9 cellular contexts compared by ENCODE assay signal in genomic region chr22:46769706-46770105, GRCh38. TPM values are rescaled to one million over a fixed set of nuclear protein-coding genes. Genes with fewer than 3 reads are reported as not detected.
DNase-seq lines count a peak whose midpoint lies in the region; ATAC-seq and TF ChIP-seq lines count a peak whose summit lies in the region.
"Had no signal": no experiment of that assay in that cellular context is flagged by ENCODE, and none has a peak within 500 bp of the region (broad histone marks: within the 10 kb centered on the region; RNA-seq: fewer than 3 reads in every experiment).

No MANE protein-coding gene starts in this region.

- no peak overlapping the region for H2AFZ ChIP-seq in SK-N-SH (ENCODE audit: low read depth)

- peak overlapping the region; percentile 75 for H3K27ac Mint-ChIP-seq in activated naive CD4-positive, alpha-beta T cell treated with anti-CD3 and anti-CD28 coated beads for 36 hours
- peak overlapping the region; percentile 89 for H3K27ac Mint-ChIP-seq in activated naive CD8-positive, alpha-beta T cell treated with anti-CD3 and anti-CD28 coated beads for 36 hours

- no peak overlapping the region for H3K4me3 ChIP-seq in lung
- no peak overlapping the region for H3K4me3 ChIP-seq in SK-N-SH (ENCODE audit: low read depth in 2 of 2, low read length in 1 of 2)

- H3K27ac ChIP-seq in lung (ENCODE audit: low read depth in 1 of 2, low read length in 1 of 2) (peak overlapping the region; percentile 59 to 66), temporal lobe (ENCODE audit: low read depth, low read length) (peak overlapping the region; percentile 87), SK-N-SH (ENCODE audit: low read depth in 2 of 2, low read length in 1 of 2) (no peak overlapping the region)

- 93 to 96% methylated on average over 6 of the region's 6 CpGs for WGBS in lung, 2 donors
- 85% methylated on average over 5 of the region's 6 CpGs for WGBS in SK-N-SH (ENCODE audit: low lambda C conversion rate)

- H3K36me3 Mint-ChIP-seq in activated naive CD4-positive, alpha-beta T cell treated with anti-CD3 and anti-CD28 coated beads for 36 hours (ENCODE audit: low read depth): peaks cover 4% of the 10 kb centered on the region
- peaks cover 22% of the 10 kb centered on the region for H3K36me3 Mint-ChIP-seq in activated naive CD8-positive, alpha-beta T cell treated with anti-CD3 and anti-CD28 coated beads for 36 hours

- no peak for ATAC-seq in lung (ENCODE audit: insufficient read depth, low FRiP score)

- no peak overlapping the region for H3K4me2 ChIP-seq in SK-N-SH

- peaks cover 0 to 1% of the 10 kb centered on the region in 2 donors for H3K36me3 ChIP-seq in lung (ENCODE audit: control insufficient read depth in 2 of 2, insufficient read depth in 2 of 2, low read length in 2 of 2)
- peaks cover 0 to 3% of the 10 kb centered on the region in 2 experiments for H3K36me3 ChIP-seq in SK-N-SH (replicated peaks in 1 of 2; ENCODE audit: control insufficient read depth in 1 of 2, insufficient read depth in 2 of 2, low read length in 1 of 2)

- intact Hi-C loops in activated naive CD4-positive, alpha-beta T cell treated with anti-CD3 and anti-CD28 coated beads for 36 hours (cut with micrococcal nuclease): no loop called here

- H3K27me3 Mint-ChIP-seq in activated naive CD4-positive, alpha-beta T cell treated with anti-CD3 and anti-CD28 coated beads for 36 hours (ENCODE audit: low read depth): no peaks in the 10 kb centered on the region
- H3K27me3 Mint-ChIP-seq in activated naive CD8-positive, alpha-beta T cell treated with anti-CD3 and anti-CD28 coated beads for 36 hours: no peaks in the 10 kb centered on the region

- no peaks in the 10 kb centered on the region for H3K9me2 ChIP-seq in SK-N-SH

- no peaks in the 10 kb centered on the region for H3K9me3 Mint-ChIP-seq in activated naive CD4-positive, alpha-beta T cell treated with anti-CD3 and anti-CD28 coated beads for 36 hours
- H3K9me3 Mint-ChIP-seq in activated naive CD8-positive, alpha-beta T cell treated with anti-CD3 and anti-CD28 coated beads for 36 hours: no peaks in the 10 kb centered on the region

- H3K4me1 Mint-ChIP-seq in activated naive CD4-positive, alpha-beta T cell treated with anti-CD3 and anti-CD28 coated beads for 36 hours (ENCODE audit: low read depth): peaks cover 62% of the 10 kb centered on the region
- H3K4me1 Mint-ChIP-seq in activated naive CD8-positive, alpha-beta T cell treated with anti-CD3 and anti-CD28 coated beads for 36 hours: peaks cover 56% of the 10 kb centered on the region

- TF ChIP-seq RAD21 in SK-N-SH (IDR thresholded peaks at IDR 0.05; ENCODE audit: low read length): no peak

- peaks cover 0 to 28% of the 10 kb centered on the region in 2 donors for H3K4me1 ChIP-seq in lung (ENCODE audit: control insufficient read depth in 2 of 2, insufficient read depth in 2 of 2, low read length in 2 of 2)
- peaks cover 1 to 4% of the 10 kb centered on the region in 2 experiments; a peak in 1 of 4 replicates for H3K4me1 ChIP-seq in SK-N-SH (ENCODE audit: control insufficient read depth in 1 of 2, insufficient read depth in 2 of 2, low read depth in 1 of 2, low read length in 1 of 2)

- H3K27me3 ChIP-seq in lung (ENCODE audit: control insufficient read depth, insufficient read depth) (no peaks in the 10 kb centered on the region), SK-N-SH (ENCODE audit: insufficient read depth) (no peaks in the 10 kb centered on the region)

- peaks cover 91% of the 10 kb centered on the region for H3K79me2 ChIP-seq in SK-N-SH (ENCODE audit: insufficient read depth)

- no peak for DNase-seq in activated naive CD4-positive, alpha-beta T cell treated with anti-CD3 and anti-CD28 coated beads for 36 hours
- DNase-seq in activated naive CD4-positive, alpha-beta T cell treated with Interleukin-2 at 50 U/mL for 16 hours: no peak
- DNase-seq in activated naive CD8-positive, alpha-beta T cell treated with anti-CD3 and anti-CD28 coated beads for 36 hours: no peak
- DNase-seq in lung (ENCODE audit: low spot score) (no peak), LoVo (ENCODE audit: low spot score) (no peak), SK-N-SH (no peak)
- no peak for DNase-seq in central memory CD4-positive, alpha-beta T cell
- DNase-seq: stimulated activated CD4-positive, alpha-beta T cell treated with anti-CD3 and anti-CD28 coated beads, Interleukin-4, amount 100 ng/mL, for 24 hours had no signal

- no peak for TF ChIP-seq EP300 in SK-N-SH (IDR thresholded peaks at IDR 0.05; ENCODE audit: borderline replicate concordance in 1 of 2, low read depth in 1 of 2, low read length in 1 of 2)

- H3K9me3 ChIP-seq in lung (ENCODE audit: control insufficient read depth in 2 of 2, insufficient read depth in 1 of 2, low read length in 1 of 2): no peaks in the 10 kb centered on the region
- H3K9me3 ChIP-seq in SK-N-SH: no peaks in the 10 kb centered on the region

- no peak overlapping the region for H3K4me3 Mint-ChIP-seq in activated naive CD4-positive, alpha-beta T cell treated with anti-CD3 and anti-CD28 coated beads for 36 hours
- H3K4me3 Mint-ChIP-seq in activated naive CD8-positive, alpha-beta T cell treated with anti-CD3 and anti-CD28 coated beads for 36 hours: no peak overlapping the region

- no peak overlapping the region for H3K9ac ChIP-seq in SK-N-SH

- POLR2A ChIA-PET in SK-N-SH (lab: Yijun Ruan, JAX): no interaction called here

- no peak for TF ChIP-seq CTCF in lung (IDR thresholded peaks at IDR 0.05; ENCODE audit: control extremely low read depth, extremely low read depth)
- no peak for TF ChIP-seq CTCF in SK-N-SH (IDR thresholded peaks at IDR 0.05)

- no peaks in the 10 kb centered on the region for H3F3A ChIP-seq in SK-N-SH (replicated peaks; ENCODE audit: insufficient read depth)

- CTCF ChIA-PET in activated naive CD4-positive, alpha-beta T cell treated with anti-CD3 and anti-CD28 coated beads for 36 hours (lab: Charles Lee): interaction anchor here (0.6 to 2.1 kb wide), 2 partner anchors 29 to 34 kb away, joined by 7 to 8 read pairs; no protein-coding TSS in a partner anchor
- CTCF ChIA-PET in SK-N-SH (lab: Yijun Ruan, JAX): interaction anchor here (1.3 to 1.5 kb wide), 2 partner anchors 11 to 33 kb away, joined by 4 read pairs; no protein-coding TSS in a partner anchor

- H4K20me1 ChIP-seq in SK-N-SH (ENCODE audit: insufficient read depth): peaks cover 38% of the 10 kb centered on the region

TF ChIP-seq in SK-N-SH, 30 proteins besides CTCF, POLR2A, EP300 and RAD21 (continues in another document):
- TF ChIP-seq SMC3 (IDR thresholded peaks at IDR 0.05; ENCODE audit: low read depth, low read length): no peak
- TF ChIP-seq MEF2A (IDR thresholded peaks at IDR 0.05; ENCODE audit: borderline replicate concordance, low read depth): no peak
- no peak for TF ChIP-seq TEAD4 (IDR thresholded peaks at IDR 0.05; ENCODE audit: borderline replicate concordance, insufficient read depth)
- no peak for TF ChIP-seq CHD2 (IDR thresholded peaks at IDR 0.05; ENCODE audit: low read length, partially characterized antibody)
- no peak for TF ChIP-seq JUND (IDR thresholded peaks at IDR 0.05)
- no peak for TF ChIP-seq ELF1 (IDR thresholded peaks at IDR 0.05)
- TF ChIP-seq RCOR1 (IDR thresholded peaks at IDR 0.05; ENCODE audit: low read length): no peak
- no peak for TF ChIP-seq MXI1 (IDR thresholded peaks at IDR 0.05; ENCODE audit: low read depth, low read length)
- no peak for TF ChIP-seq GATA2 (CRISPR knock-in tag; IDR thresholded peaks at IDR 0.05)
- no peak for TF ChIP-seq YY1 (IDR thresholded peaks at IDR 0.05; ENCODE audit: low read depth)
- TF ChIP-seq USF2 (IDR thresholded peaks at IDR 0.05; ENCODE audit: borderline replicate concordance, low read depth, low read length): no peak
- no peak for TF ChIP-seq POLR2AphosphoS5 (IDR thresholded peaks at IDR 0.05; ENCODE audit: low read depth, low read length)
- no peak for TF ChIP-seq TCF12 (IDR thresholded peaks at IDR 0.05)
- no peak for TF ChIP-seq GABPA (IDR thresholded peaks at IDR 0.05; ENCODE audit: low read depth)
- TF ChIP-seq USF1 (IDR thresholded peaks at IDR 0.05; ENCODE audit: borderline replicate concordance, low read depth): no peak

RNA-seq across cellular contexts. Expression of gene TBC1D22A, which starts 7.3 kb away (rescaled TPM):
- 10 to 100 TPM; 20.1 to 21.4 TPM for total RNA-seq in activated naive CD4-positive, alpha-beta T cell treated with anti-CD3 and anti-CD28 coated beads for 36 hours
- total RNA-seq in activated naive CD8-positive, alpha-beta T cell treated with anti-CD3 and anti-CD28 coated beads for 36 hours: 10 to 100 TPM; 42.1 to 42.4 TPM
- total RNA-seq in lung: 10 to 100 TPM; 20.3 to 38.4 TPM
- 10 to 100 TPM; 20.2 to 21.6 TPM for polyA plus RNA-seq in lung
- total RNA-seq in temporal lobe: 4.7 TPM
- polyA plus RNA-seq in SK-N-SH (2012; rRNA removed): 14.5 and 16.5 TPM in 2 replicates
- polyA plus RNA-seq in SK-N-SH (2012; cell fraction: cytosol; rRNA removed): 12.8 and 14.4 TPM in 2 replicates
- polyA plus RNA-seq in SK-N-SH (2012; cell fraction: nucleus; rRNA removed): 16.3 and 19.4 TPM in 2 replicates

RNA-seq across cellular contexts. Expression of gene CERK, which starts 31.7 kb away (rescaled TPM):
- total RNA-seq in activated naive CD4-positive, alpha-beta T cell treated with anti-CD3 and anti-CD28 coated beads for 36 hours: 10 to 100 TPM; 32.6 to 34.9 TPM
- 10 to 100 TPM; 38.1 to 41.3 TPM for total RNA-seq in activated naive CD8-positive, alpha-beta T cell treated with anti-CD3 and anti-CD28 coated beads for 36 hours
- 10 to 100 TPM; 31.0 to 36.2 TPM for total RNA-seq in lung
- polyA plus RNA-seq in lung: 10 to 100 TPM; 12.1 to 32.4 TPM
- total RNA-seq in temporal lobe: 32.9 TPM
- polyA plus RNA-seq in SK-N-SH (2012; rRNA removed): 32.6 and 33.4 TPM in 2 replicates
- polyA plus RNA-seq in SK-N-SH (2012; cell fraction: cytosol; rRNA removed): 27.7 and 36.1 TPM in 2 replicates
- 23.4 and 24.7 TPM in 2 replicates for polyA plus RNA-seq in SK-N-SH (2012; cell fraction: nucleus; rRNA removed)

Comparison
In these comparisons a context has a peak if more than half of its experiments do, and no peak if none do; other contexts are left out.
1. H3K27ac ChIP-seq: peak in lung (2 of 2) and temporal lobe (single experiment); none in SK-N-SH (0 of 2).